8 cellular contexts compared by ENCODE assay signal in the genomic region with DNA sequence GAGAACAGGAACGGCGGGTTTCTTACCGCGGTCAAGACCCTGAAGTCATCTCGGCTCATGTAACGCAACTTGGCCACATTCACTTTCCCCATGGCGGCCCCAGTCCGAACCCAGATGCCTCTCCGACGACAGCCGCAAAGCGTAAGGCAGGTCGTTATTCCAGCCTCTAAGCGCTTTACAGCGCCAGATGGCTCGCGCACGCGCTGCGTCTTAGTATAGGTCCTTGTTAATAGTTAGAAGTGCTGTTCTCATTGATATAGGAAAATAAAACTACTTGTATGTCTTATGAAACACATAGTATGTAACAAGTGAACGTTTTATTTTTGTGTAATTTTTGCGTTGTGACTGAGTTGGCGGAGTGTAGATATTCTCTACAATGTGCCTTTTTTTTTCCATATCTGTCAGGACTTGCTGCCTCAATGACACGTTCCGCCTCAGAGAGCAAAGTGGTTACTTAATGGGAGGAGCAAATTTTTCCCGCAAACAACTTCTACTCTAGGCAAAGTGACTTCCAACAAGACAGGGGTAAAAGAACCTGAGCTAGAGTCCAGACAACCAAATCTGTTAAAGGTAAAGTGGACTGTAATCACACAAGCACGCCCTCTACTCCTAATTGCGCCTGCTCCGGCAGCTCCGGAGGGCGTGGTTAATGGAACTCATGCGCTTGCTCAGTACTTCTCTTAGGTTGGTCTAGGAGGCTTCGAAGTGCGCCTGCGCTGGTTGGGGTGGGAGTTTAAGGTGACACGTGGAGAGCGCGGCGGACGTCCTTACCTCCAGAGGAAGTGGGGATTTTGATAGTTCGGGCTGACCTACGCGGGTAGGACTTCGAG. TPM values are rescaled to one million over a fixed set of nuclear protein-coding genes. Genes with fewer than 3 reads are reported as not detected.
A peak's percentile ranks its signal among the peaks of the same experiment; 100 is the strongest.
DNase-seq lines count a peak whose midpoint lies in the region; ATAC-seq and TF ChIP-seq lines count a peak whose summit lies in the region.

RIOK2 (minus strand) TSS at position 148 of the 830 bp plus-strand sequence; CDS start at position 92, 56 bp downstream.

- no peaks in the 10 kb centered on the region for H3K27me3 Mint-ChIP-seq in activated naive CD4-positive, alpha-beta T cell treated with anti-CD3 and anti-CD28 coated beads for 36 hours (ENCODE audit: low read depth)

- TF ChIP-seq CTCF in HFF-Myc (IDR thresholded peaks at IDR 0.05; ENCODE audit: low read depth, low read length, missing control alignments) (no peak), gastroesophageal sphincter (IDR thresholded peaks at IDR 0.05) (no peak), neutrophil (IDR thresholded peaks at IDR 0.05) (no peak)

- peak within 1 kb of the TSS; percentile 86 to 91 (median 88) for H3K27ac ChIP-seq in gastroesophageal sphincter
- H3K27ac ChIP-seq in neutrophil = peak within 1 kb of the TSS; percentile 88
- peak within 1 kb of the TSS; percentile 95 for H3K27ac ChIP-seq in substantia nigra (ENCODE audit: low read depth, low read length, poor library complexity, severe bottlenecking)

- H3K36me3 Mint-ChIP-seq in activated naive CD4-positive, alpha-beta T cell treated with anti-CD3 and anti-CD28 coated beads for 36 hours (ENCODE audit: low read depth) = peaks cover 21% of the 10 kb centered on the region

- DNase-seq in GM03348 (ENCODE audit: low spot score) = peak; percentile 91
- peak; percentile 95 for DNase-seq in HFF-Myc (ENCODE audit: extremely low read depth, low read depth)
- DNase-seq in NAMALWA (ENCODE audit: low spot score) = peak; percentile 98
- DNase-seq in SK-N-DZ (ENCODE audit: low spot score) = peak; percentile 99
- DNase-seq in activated naive CD4-positive, alpha-beta T cell treated with anti-CD3 and anti-CD28 coated beads for 36 hours = peak; percentile 97
- DNase-seq in substantia nigra (lab: John Stamatoyannopoulos, UW) = peak; percentile 27 to 94 (median 84)

- intact Hi-C loops in activated naive CD4-positive, alpha-beta T cell treated with anti-CD3 and anti-CD28 coated beads for 36 hours (cut with micrococcal nuclease) = loop anchor here (1.0 to 10.0 kb wide), 14 partner anchors 18 to 1849 kb away; partner anchors contain the start of genes CAST, CHD1, ELL2 and RFESD

- H3K36me3 ChIP-seq in gastroesophageal sphincter (peaks cover 2 to 14% of the 10 kb centered on the region in 2 donors), neutrophil (peaks cover 7% of the 10 kb centered on the region)

- ATAC-seq in gastroesophageal sphincter = peak; percentile 96

- peak within 1 kb of the TSS; percentile 94 for H3K4me3 ChIP-seq in HFF-Myc (replicated peaks; ENCODE audit: low read depth, low read length)
- peak within 1 kb of the TSS; percentile 66 to 82 for H3K4me3 ChIP-seq in gastroesophageal sphincter
- H3K4me3 ChIP-seq in neutrophil (ENCODE audit: low read depth in 1 of 2, low read length in 1 of 2) = peak within 1 kb of the TSS; percentile 74 to 91

- CTCF ChIA-PET in activated naive CD4-positive, alpha-beta T cell treated with anti-CD3 and anti-CD28 coated beads for 36 hours (lab: Charles Lee) = interaction anchor here (0.6 to 0.8 kb wide), 3 partner anchors 10 to 569 kb away, joined by 3 read pairs; no protein-coding TSS in a partner anchor

- peaks cover under 1% of the 10 kb centered on the region for H3K9me3 Mint-ChIP-seq in activated naive CD4-positive, alpha-beta T cell treated with anti-CD3 and anti-CD28 coated beads for 36 hours

- peak within 1 kb of the TSS; percentile 99 for H3K27ac Mint-ChIP-seq in activated naive CD4-positive, alpha-beta T cell treated with anti-CD3 and anti-CD28 coated beads for 36 hours

- peaks cover 33% of the 10 kb centered on the region for H3K4me1 Mint-ChIP-seq in activated naive CD4-positive, alpha-beta T cell treated with anti-CD3 and anti-CD28 coated beads for 36 hours (ENCODE audit: low read depth)

- peaks cover 7 to 30% (median 15%) of the 10 kb centered on the region in 3 donors for H3K4me1 ChIP-seq in gastroesophageal sphincter
- peaks cover 16 to 21% of the 10 kb centered on the region in 2 experiments for H3K4me1 ChIP-seq in neutrophil (ENCODE audit: control insufficient read depth in 1 of 2, insufficient read depth in 1 of 2, low read depth in 1 of 2, low read length in 1 of 2)

- peak within 1 kb of the TSS; percentile 93 for H3K4me3 Mint-ChIP-seq in activated naive CD4-positive, alpha-beta T cell treated with anti-CD3 and anti-CD28 coated beads for 36 hours

- TF ChIP-seq POLR2A in gastroesophageal sphincter (IDR thresholded peaks at IDR 0.05) = peak in 1 of 2 donors; percentile 40

- H3K27me3 ChIP-seq in gastroesophageal sphincter (no peaks in the 10 kb centered on the region), neutrophil (no peaks in the 10 kb centered on the region)

- TF ChIP-seq EP300 in gastroesophageal sphincter (IDR thresholded peaks at IDR 0.05) = no peak

- no peaks in the 10 kb centered on the region for H3K9me3 ChIP-seq in gastroesophageal sphincter
- H3K9me3 ChIP-seq in neutrophil = no peaks in the 10 kb centered on the region

- 0% methylated on average over 33 to 37 of the region's 44 CpGs for WGBS in gastroesophageal sphincter (ENCODE audit: low coverage in 1 of 2), 2 donors

RNA-seq across cellular contexts. Expression of gene RIOK2, which starts in this region (rescaled TPM):
- polyA plus RNA-seq in SK-N-DZ (2014; cell fraction: cytosol; rRNA removed) = 13.9 and 16.2 TPM in 2 replicates
- 19.2 and 24.3 TPM in 2 replicates for polyA plus RNA-seq in SK-N-DZ (2014; cell fraction: nucleus; rRNA removed)
- total RNA-seq in activated naive CD4-positive, alpha-beta T cell treated with anti-CD3 and anti-CD28 coated beads for 36 hours = 10 to 100 TPM; 29.1 to 32.0 TPM
- 10 to 100 TPM; 11.2 to 45.9 (median 26.0) TPM for total RNA-seq in gastroesophageal sphincter

Comparison
In these comparisons a context has a peak if more than half of its experiments do, and no peak if none do; other contexts are left out.
1. Peak in every context shown above with its lines: DNase-seq, ATAC-seq, H3K4me3 ChIP-seq and H3K27ac ChIP-seq.